3 cellular contexts compared by ENCODE assay signal in genomic region chr18:58573326-58573725, GRCh38. TPM values are rescaled to one million over a fixed set of nuclear protein-coding genes. Genes with fewer than 3 reads are reported as not detected.
"Had no signal": no experiment of that assay in that cellular context is flagged by ENCODE, and none has a peak within 500 bp of the region (broad histone marks: within the 10 kb centered on the region; RNA-seq: fewer than 3 reads in every experiment).

No MANE protein-coding gene starts in this region.

RNA-seq across cellular contexts. Expression of gene ALPK2, which starts 55.6 kb away (rescaled TPM):
- total RNA-seq: posterior vena cava, thoracic aorta had no signal
- polyA plus RNA-seq: neural cell had no signal
